ENCODE assay signal across 23 cellular contexts in the genomic region with DNA sequence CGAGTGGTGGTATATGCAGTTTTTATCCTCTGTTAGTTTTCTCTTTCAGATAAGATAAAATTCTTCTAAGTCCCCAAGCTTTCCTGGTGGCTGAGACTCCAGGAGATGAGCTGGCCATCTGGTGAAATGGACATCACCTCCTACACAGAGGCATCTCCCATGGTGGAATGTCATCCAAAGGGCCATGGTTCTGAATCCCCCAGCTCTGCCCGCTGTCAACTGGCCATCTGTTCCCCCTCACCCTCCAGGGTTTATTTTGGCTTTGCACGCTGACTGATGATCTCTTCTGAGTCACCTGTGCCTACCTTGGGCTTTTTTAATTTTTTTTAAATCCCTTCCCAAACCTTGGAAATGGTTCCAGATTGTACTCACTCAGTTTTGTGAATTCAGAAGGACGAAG. TPM values are rescaled to one million over a fixed set of nuclear protein-coding genes. Genes with fewer than 3 reads are reported as not detected.
"Had no signal": no experiment of that assay in that cellular context is flagged by ENCODE, and none has a peak within 500 bp of the region (broad histone marks: within the 10 kb centered on the region; RNA-seq: fewer than 3 reads in every experiment).

No MANE protein-coding gene starts in this region.

- DNase-seq: MV-4-11, NCI-H1048, NCI-H1105, NCI-H1417, NCI-H1436 treated with DMSO at 0.1 percent for 48 hours, NCI-H1694, NCI-H187 treated with DMSO at 0.1 percent for 48 hours, NCI-H2081, NCI-H2107, NCI-H345, NCI-H446 treated with DMSO at 0.1 percent for 48 hours, NCI-H510A treated with DMSO at 0.1 percent for 48 hours, NCI-H526, PC-9, Peyer's patch, SHP77 treated with DMSO at 0.1 percent for 48 hours, SJCRH30, T-helper 1 cell had no signal

- H2AFZ ChIP-seq: PC-9 had no signal

- H3K27me3 ChIP-seq: Peyer's patch, SJCRH30 had no signal

- H3K4me3 Mint-ChIP-seq: IgD-negative memory B cell had no signal

- H3K4me3 ChIP-seq: K562, PC-9, Peyer's patch, SJCRH30 had no signal

- H3K27ac ChIP-seq: PC-9, Peyer's patch, SJCRH30 had no signal

- H3K36me3 ChIP-seq: Peyer's patch, SJCRH30 had no signal

- H3K9me3 ChIP-seq: Peyer's patch, SJCRH30 had no signal

- H3K4me1 ChIP-seq: Peyer's patch had no signal

- H3K4me2 ChIP-seq: PC-9 had no signal

- H3K9me3 Mint-ChIP-seq: IgD-negative memory B cell had no signal

- H3K4me1 Mint-ChIP-seq: IgD-negative memory B cell had no signal

- ATAC-seq: HepG2, K562, Right ventricle myocardium inferior, SK-N-SH treated with all-trans-retinoic acid at 6 μM for 48 hours had no signal

RNA-seq across cellular contexts. Expression of gene KIAA1549L, which starts 23.5 kb away (rescaled TPM):
- total RNA-seq: K562 had no signal
- polyA plus RNA-seq: IgD-negative memory B cell, K562 had no signal
